1 cellular context compared by ENCODE assay signal in genomic region chrX:154546354-154547244, GRCh38.
A peak's percentile ranks its signal among the peaks of the same experiment; 100 is the strongest.
TF ChIP-seq lines count a peak whose summit lies in the region.

G6PD (minus strand) TSS chrX:154546846; CDS start chrX:154546155, 691 bp downstream.

TF ChIP-seq in GM12878, 131 proteins besides CTCF, POLR2A, EP300 and RAD21 (continued from another document and continues in another):
- TF ChIP-seq, protein P1, sequence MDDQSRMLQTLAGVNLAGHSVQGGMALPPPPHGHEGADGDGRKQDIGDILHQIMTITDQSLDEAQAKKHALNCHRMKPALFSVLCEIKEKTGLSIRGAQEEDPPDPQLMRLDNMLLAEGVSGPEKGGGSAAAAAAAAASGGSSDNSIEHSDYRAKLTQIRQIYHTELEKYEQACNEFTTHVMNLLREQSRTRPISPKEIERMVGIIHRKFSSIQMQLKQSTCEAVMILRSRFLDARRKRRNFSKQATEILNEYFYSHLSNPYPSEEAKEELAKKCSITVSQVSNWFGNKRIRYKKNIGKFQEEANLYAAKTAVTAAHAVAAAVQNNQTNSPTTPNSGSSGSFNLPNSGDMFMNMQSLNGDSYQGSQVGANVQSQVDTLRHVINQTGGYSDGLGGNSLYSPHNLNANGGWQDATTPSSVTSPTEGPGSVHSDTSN (IDR thresholded peaks at IDR 0.05; ENCODE audit: insufficient replicate concordance, low read depth, low read length), result no peak
- TF ChIP-seq HSF1 (IDR thresholded peaks at IDR 0.05; ENCODE audit: low read depth, low read length) (no peak), GABPA (IDR thresholded peaks at IDR 0.05; ENCODE audit: low read depth) (no peak), TCF3 (IDR thresholded peaks at IDR 0.05; ENCODE audit: borderline replicate concordance, insufficient read depth, low read depth, low read length) (0 out of 2 replicates have a peak, but pooled peaks have one; percentile 5), ZNF217 (IDR thresholded peaks at IDR 0.05) (no peak), NFYA (IDR thresholded peaks at IDR 0.05; ENCODE audit: borderline replicate concordance, low read depth, low read length) (no peak), SMAD5 (IDR thresholded peaks at IDR 0.05; ENCODE audit: low read depth) (0 out of 2 replicates have a peak, but pooled peaks have one; percentile 34), ZSCAN29 (IDR thresholded peaks at IDR 0.05) (no peak), NBN (IDR thresholded peaks at IDR 0.05) (no peak), TBL1XR1 (IDR thresholded peaks at IDR 0.05; ENCODE audit: low read depth, low read length) (no peak), POU2F2 (IDR thresholded peaks at IDR 0.05; ENCODE audit: borderline replicate concordance, low read depth, low read length) (no peak), TAF1 (IDR thresholded peaks at IDR 0.05; ENCODE audit: borderline replicate concordance, low read depth, low read length) (peak; percentile 66; the same call in 1 of the 2 replicates), SIN3A (IDR thresholded peaks at IDR 0.05; ENCODE audit: low read depth, low read length) (0 out of 2 replicates have a peak, but pooled peaks have one; percentile 20), PAX8 (IDR thresholded peaks at IDR 0.05) (no peak), SREBF2 (IDR thresholded peaks at IDR 0.05; ENCODE audit: low read length) (no peak), POLR2AphosphoS5 (IDR thresholded peaks at IDR 0.05; ENCODE audit: low read length) (peak; percentile 55; the same call in 1 of the 2 replicates), HDAC6 (IDR thresholded peaks at IDR 0.05; ENCODE audit: unreplicated experiment) (no peak), ZNF592 (IDR thresholded peaks at IDR 0.05) (no peak), MYC (IDR thresholded peaks at IDR 0.05; ENCODE audit: insufficient read depth, insufficient read length, insufficient replicate concordance, low read length, severe bottlenecking) (peak; percentile 42), TCF12 (IDR thresholded peaks at IDR 0.05; ENCODE audit: low read depth, low read length) (no peak), RUNX3 (IDR thresholded peaks at IDR 0.05; ENCODE audit: low read length) (no peak), RCOR1 (conservative IDR thresholded peaks at IDR 0.05; ENCODE audit: low read depth, low read length) (no peak), NFXL1 (IDR thresholded peaks at IDR 0.05; ENCODE audit: borderline replicate concordance) (no peak), POLR2AphosphoS2 (IDR thresholded peaks at IDR 0.05; ENCODE audit: low read depth, low read length) (peak; percentile 61; the same call in 1 of the 2 replicates), CBX3 (IDR thresholded peaks at IDR 0.05; ENCODE audit: borderline replicate concordance, low read depth) (no peak), ATF2 (IDR thresholded peaks at IDR 0.05; ENCODE audit: low read length) (no peak), PML (IDR thresholded peaks at IDR 0.05; ENCODE audit: low read length) (0 out of 2 replicates have a peak, but pooled peaks have one; percentile 30), NR2C1 (IDR thresholded peaks at IDR 0.05) (no peak), EED (IDR thresholded peaks at IDR 0.05; ENCODE audit: low read depth) (no peak), ATF7 (IDR thresholded peaks at IDR 0.05; ENCODE audit: low read depth) (no peak), RAD51 (IDR thresholded peaks at IDR 0.05) (no peak), RELB (IDR thresholded peaks at IDR 0.05; ENCODE audit: low read depth) (no peak), REST (IDR thresholded peaks at IDR 0.05; ENCODE audit: low read depth, low read length) (no peak), YY1 (IDR thresholded peaks at IDR 0.05; ENCODE audit: low read depth, low read length) (no peak), RFX5 (IDR thresholded peaks at IDR 0.05; ENCODE audit: low read depth, low read length) (no peak)
- TF ChIP-seq, protein P2, sequence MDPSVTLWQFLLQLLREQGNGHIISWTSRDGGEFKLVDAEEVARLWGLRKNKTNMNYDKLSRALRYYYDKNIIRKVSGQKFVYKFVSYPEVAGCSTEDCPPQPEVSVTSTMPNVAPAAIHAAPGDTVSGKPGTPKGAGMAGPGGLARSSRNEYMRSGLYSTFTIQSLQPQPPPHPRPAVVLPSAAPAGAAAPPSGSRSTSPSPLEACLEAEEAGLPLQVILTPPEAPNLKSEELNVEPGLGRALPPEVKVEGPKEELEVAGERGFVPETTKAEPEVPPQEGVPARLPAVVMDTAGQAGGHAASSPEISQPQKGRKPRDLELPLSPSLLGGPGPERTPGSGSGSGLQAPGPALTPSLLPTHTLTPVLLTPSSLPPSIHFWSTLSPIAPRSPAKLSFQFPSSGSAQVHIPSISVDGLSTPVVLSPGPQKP (IDR thresholded peaks at IDR 0.05; ENCODE audit: low read depth, low read length), result no peak
- TF ChIP-seq, protein P3, sequence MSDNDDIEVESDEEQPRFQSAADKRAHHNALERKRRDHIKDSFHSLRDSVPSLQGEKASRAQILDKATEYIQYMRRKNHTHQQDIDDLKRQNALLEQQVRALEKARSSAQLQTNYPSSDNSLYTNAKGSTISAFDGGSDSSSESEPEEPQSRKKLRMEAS (IDR thresholded peaks at IDR 0.05; ENCODE audit: low read depth, low read length), result peak; percentile 40; the same call in 1 of the 2 replicates
- TF ChIP-seq, protein P4, sequence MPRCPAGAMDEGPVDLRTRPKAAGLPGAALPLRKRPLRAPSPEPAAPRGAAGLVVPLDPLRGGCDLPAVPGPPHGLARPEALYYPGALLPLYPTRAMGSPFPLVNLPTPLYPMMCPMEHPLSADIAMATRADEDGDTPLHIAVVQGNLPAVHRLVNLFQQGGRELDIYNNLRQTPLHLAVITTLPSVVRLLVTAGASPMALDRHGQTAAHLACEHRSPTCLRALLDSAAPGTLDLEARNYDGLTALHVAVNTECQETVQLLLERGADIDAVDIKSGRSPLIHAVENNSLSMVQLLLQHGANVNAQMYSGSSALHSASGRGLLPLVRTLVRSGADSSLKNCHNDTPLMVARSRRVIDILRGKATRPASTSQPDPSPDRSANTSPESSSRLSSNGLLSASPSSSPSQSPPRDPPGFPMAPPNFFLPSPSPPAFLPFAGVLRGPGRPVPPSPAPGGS (IDR thresholded peaks at IDR 0.05; ENCODE audit: borderline replicate concordance, insufficient read depth, low read depth, low read length, poor library complexity, severe bottlenecking), result no peak
- TF ChIP-seq, protein P5, sequence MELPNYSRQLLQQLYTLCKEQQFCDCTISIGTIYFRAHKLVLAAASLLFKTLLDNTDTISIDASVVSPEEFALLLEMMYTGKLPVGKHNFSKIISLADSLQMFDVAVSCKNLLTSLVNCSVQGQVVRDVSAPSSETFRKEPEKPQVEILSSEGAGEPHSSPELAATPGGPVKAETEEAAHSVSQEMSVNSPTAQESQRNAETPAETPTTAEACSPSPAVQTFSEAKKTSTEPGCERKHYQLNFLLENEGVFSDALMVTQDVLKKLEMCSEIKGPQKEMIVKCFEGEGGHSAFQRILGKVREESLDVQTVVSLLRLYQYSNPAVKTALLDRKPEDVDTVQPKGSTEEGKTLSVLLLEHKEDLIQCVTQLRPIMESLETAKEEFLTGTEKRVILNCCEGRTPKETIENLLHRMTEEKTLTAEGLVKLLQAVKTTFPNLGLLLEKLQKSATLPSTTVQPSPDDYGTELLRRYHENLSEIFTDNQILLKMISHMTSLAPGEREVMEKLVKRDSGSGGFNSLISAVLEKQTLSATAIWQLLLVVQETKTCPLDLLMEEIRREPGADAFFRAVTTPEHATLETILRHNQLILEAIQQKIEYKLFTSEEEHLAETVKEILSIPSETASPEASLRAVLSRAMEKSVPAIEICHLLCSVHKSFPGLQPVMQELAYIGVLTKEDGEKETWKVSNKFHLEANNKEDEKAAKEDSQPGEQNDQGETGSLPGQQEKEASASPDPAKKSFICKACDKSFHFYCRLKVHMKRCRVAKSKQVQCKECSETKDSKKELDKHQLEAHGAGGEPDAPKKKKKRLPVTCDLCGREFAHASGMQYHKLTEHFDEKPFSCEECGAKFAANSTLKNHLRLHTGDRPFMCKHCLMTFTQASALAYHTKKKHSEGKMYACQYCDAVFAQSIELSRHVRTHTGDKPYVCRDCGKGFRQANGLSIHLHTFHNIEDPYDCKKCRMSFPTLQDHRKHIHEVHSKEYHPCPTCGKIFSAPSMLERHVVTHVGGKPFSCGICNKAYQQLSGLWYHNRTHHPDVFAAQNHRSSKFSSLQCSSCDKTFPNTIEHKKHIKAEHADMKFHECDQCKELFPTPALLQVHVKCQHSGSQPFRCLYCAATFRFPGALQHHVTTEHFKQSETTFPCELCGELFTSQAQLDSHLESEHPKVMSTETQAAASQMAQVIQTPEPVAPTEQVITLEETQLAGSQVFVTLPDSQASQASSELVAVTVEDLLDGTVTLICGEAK (IDR thresholded peaks at IDR 0.05; ENCODE audit: borderline replicate concordance), result no peak
